ENCODE assay signal across 2 cellular contexts in the genomic region with DNA sequence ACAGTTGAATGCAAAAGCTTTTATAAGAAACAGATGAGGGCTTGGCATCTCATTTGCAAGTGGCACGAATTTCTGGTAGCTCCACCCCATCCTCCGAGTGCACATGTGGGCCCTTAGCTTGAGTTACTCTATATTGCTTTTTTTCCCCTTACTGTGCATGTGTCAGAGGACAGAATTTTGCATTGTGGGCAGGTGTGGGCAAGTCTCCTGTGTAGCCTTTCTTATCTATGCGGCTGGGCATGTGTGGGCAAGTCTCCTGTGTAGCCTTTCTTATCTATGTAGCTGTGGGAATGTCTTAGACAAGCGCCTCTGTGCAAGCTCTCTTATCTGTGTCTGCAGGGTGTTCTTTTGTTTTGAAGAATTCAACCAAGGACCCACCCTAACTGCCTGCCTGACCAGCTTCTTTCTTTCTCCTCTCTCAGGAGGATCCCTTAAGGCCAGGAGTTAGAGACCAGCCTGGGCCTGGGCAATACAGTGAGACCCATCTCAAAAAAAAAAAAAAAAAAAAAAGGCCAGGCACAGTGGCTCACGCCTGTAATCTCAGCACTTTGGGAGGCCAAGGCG.
TF ChIP-seq lines count a peak whose summit lies in the region.

No MANE protein-coding gene starts in this region.

TF ChIP-seq in SK-N-SH treated with all-trans-retinoic acid at 6 μM for 48 hours, 23 proteins besides CTCF, POLR2A, EP300 and RAD21 (continued from another document):
- TF ChIP-seq, protein P1, sequence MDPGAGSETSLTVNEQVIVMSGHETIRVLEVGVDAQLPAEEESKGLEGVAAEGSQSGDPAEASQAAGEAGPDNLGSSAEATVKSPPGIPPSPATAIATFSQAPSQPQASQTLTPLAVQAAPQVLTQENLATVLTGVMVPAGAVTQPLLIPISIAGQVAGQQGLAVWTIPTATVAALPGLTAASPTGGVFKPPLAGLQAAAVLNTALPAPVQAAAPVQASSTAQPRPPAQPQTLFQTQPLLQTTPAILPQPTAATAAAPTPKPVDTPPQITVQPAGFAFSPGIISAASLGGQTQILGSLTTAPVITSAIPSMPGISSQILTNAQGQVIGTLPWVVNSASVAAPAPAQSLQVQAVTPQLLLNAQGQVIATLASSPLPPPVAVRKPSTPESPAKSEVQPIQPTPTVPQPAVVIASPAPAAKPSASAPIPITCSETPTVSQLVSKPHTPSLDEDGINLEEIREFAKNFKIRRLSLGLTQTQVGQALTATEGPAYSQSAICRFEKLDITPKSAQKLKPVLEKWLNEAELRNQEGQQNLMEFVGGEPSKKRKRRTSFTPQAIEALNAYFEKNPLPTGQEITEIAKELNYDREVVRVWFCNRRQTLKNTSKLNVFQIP (CRISPR knock-in tag; IDR thresholded peaks at IDR 0.05; ENCODE audit: borderline replicate concordance, low read depth), result no peak
- TF ChIP-seq ZFP3 (CRISPR knock-in tag; IDR thresholded peaks at IDR 0.05), result no peak
- TF ChIP-seq RARB (CRISPR knock-in tag; IDR thresholded peaks at IDR 0.05), result no peak
- no peak for TF ChIP-seq PPARA (CRISPR knock-in tag; IDR thresholded peaks at IDR 0.05; ENCODE audit: borderline replicate concordance)
- TF ChIP-seq, protein P2, sequence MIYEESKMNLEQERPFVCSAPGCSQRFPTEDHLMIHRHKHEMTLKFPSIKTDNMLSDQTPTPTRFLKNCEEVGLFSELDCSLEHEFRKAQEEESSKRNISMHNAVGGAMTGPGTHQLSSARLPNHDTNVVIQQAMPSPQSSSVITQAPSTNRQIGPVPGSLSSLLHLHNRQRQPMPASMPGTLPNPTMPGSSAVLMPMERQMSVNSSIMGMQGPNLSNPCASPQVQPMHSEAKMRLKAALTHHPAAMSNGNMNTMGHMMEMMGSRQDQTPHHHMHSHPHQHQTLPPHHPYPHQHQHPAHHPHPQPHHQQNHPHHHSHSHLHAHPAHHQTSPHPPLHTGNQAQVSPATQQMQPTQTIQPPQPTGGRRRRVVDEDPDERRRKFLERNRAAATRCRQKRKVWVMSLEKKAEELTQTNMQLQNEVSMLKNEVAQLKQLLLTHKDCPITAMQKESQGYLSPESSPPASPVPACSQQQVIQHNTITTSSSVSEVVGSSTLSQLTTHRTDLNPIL (CRISPR knock-in tag; IDR thresholded peaks at IDR 0.05; ENCODE audit: low read depth), result no peak
- TF ChIP-seq ISL1 (CRISPR knock-in tag; IDR thresholded peaks at IDR 0.05), result no peak
- TF ChIP-seq, protein P3, sequence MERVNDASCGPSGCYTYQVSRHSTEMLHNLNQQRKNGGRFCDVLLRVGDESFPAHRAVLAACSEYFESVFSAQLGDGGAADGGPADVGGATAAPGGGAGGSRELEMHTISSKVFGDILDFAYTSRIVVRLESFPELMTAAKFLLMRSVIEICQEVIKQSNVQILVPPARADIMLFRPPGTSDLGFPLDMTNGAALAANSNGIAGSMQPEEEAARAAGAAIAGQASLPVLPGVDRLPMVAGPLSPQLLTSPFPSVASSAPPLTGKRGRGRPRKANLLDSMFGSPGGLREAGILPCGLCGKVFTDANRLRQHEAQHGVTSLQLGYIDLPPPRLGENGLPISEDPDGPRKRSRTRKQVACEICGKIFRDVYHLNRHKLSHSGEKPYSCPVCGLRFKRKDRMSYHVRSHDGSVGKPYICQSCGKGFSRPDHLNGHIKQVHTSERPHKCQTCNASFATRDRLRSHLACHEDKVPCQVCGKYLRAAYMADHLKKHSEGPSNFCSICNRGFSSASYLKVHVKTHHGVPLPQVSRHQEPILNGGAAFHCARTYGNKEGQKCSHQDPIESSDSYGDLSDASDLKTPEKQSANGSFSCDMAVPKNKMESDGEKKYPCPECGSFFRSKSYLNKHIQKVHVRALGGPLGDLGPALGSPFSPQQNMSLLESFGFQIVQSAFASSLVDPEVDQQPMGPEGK (CRISPR knock-in tag; IDR thresholded peaks at IDR 0.05; ENCODE audit: borderline replicate concordance), result no peak
- TF ChIP-seq TCF4 (CRISPR knock-in tag; IDR thresholded peaks at IDR 0.05; ENCODE audit: borderline replicate concordance), result no peak
- no peak for TF ChIP-seq ZNF70 (CRISPR knock-in tag; IDR thresholded peaks at IDR 0.05)
- no peak for TF ChIP-seq ZC3H10 (CRISPR knock-in tag; IDR thresholded peaks at IDR 0.05)
- no peak for TF ChIP-seq CSDC2 (CRISPR knock-in tag; IDR thresholded peaks at IDR 0.05)
TF ChIP-seq in SK-N-SH treated with all-trans-retinoic acid at 6 μM for 48 hours: peak in this region for 0.

TF ChIP-seq in SK-N-SH, 30 proteins besides CTCF, POLR2A, EP300 and RAD21 (continued from another document):
- TF ChIP-seq, protein P4, sequence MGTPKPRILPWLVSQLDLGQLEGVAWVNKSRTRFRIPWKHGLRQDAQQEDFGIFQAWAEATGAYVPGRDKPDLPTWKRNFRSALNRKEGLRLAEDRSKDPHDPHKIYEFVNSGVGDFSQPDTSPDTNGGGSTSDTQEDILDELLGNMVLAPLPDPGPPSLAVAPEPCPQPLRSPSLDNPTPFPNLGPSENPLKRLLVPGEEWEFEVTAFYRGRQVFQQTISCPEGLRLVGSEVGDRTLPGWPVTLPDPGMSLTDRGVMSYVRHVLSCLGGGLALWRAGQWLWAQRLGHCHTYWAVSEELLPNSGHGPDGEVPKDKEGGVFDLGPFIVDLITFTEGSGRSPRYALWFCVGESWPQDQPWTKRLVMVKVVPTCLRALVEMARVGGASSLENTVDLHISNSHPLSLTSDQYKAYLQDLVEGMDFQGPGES (IDR thresholded peaks at IDR 0.05; ENCODE audit: low read depth, low read length), result no peak
